ENCODE assay signal across 14 cellular contexts in genomic region chr15:41024141-41024540, GRCh38.
DNase-seq lines count a peak whose midpoint lies in the region; ATAC-seq lines count a peak whose summit lies in the region.
"Had no signal": no experiment of that assay in that cellular context is flagged by ENCODE, and none has a peak within 500 bp of the region (broad histone marks: within the 10 kb centered on the region; RNA-seq: fewer than 3 reads in every experiment).

No MANE protein-coding gene starts in this region.

- DNase-seq in EL (peak; percentile 90), astrocyte of the hippocampus (ENCODE audit: low read depth, low spot score) (peak; percentile 25), kidney glomerular epithelial cell (lab: John Stamatoyannopoulos, UW) (peak; percentile 10), smooth muscle cell of the brain vasculature (ENCODE audit: low read depth, low spot score) (peak; percentile 15)
- DNase-seq in activated effector memory CD4-positive, alpha-beta T cell treated with anti-CD3 and anti-CD28 coated beads, Interleukin-2, amount 50 U/mL, for 16 hours, result no peak
- DNase-seq: activated CD4-positive, alpha-beta memory T cell treated with anti-CD3 and anti-CD28 coated beads for 36 hours; activated naive CD4-positive, alpha-beta T cell treated with anti-CD3 and anti-CD28 coated beads, Interleukin-2, amount 10 ng/mL, durations not matched to agents 7 days and 5 days; mesendoderm; NCI-H1694; NK-92 treated with Interleukin-12 subunit alpha and Interleukin-12 subunit beta, amount 100 ng/mL, for 24 hours; SW 1271 had no signal

- ATAC-seq in HG03432 (IDR thresholded peaks at IDR 0.05; ENCODE audit: unreplicated experiment) (no peak), GM21717 (IDR thresholded peaks at IDR 0.05; ENCODE audit: unreplicated experiment) (no peak), HG02759 (IDR thresholded peaks at IDR 0.05; ENCODE audit: unreplicated experiment) (no peak)
